In the genomic region with DNA sequence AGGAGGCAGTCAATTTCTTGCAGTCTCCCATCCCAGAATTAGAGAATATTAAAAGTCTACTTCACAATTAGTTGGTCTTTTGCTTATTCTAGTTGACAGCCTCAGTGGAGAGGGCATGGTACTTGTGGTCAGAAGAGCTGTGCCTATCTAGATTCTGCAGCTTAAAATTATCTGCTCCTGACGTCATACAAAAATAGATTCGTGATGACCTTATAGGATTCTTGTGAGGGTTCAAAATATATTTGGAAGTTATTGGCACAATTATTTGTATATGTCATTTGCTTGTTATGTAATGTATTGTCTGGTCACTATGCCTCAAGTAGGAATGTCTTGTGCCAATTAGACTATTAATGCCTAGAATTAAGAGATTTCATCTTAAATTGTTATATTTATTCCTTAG, we compare ENCODE assay signal across 26 cellular contexts.
"Had no signal": no experiment of that assay in that cellular context is flagged by ENCODE, and none has a peak within 500 bp of the region (broad histone marks: within the 10 kb centered on the region; RNA-seq: fewer than 3 reads in every experiment).

No MANE protein-coding gene starts in this region.

- H3K27me3 ChIP-seq: stomach, suprapubic skin, testis, thyroid gland, tibial artery, tibial nerve, transverse colon, upper lobe of left lung, upper lobe of right lung, uterus, vagina had no signal

- H3K27ac ChIP-seq: stomach, suprapubic skin, testis, thoracic aorta, thyroid gland, tibial artery, tibial nerve, transverse colon, upper lobe of left lung, upper lobe of right lung, uterus, vagina had no signal

- H3K4me3 ChIP-seq: stomach, suprapubic skin, testis, thoracic aorta, thyroid gland, tibial artery, tibial nerve, transverse colon, upper lobe of left lung, upper lobe of right lung, uterus, vagina had no signal

- H3K9me3 ChIP-seq: stomach, suprapubic skin, testis, thoracic aorta, thyroid gland, tibial artery, tibial nerve, transverse colon, upper lobe of left lung, upper lobe of right lung, uterus, vagina had no signal

- ATAC-seq: stimulated activated effector memory CD8-positive, alpha-beta T cell treated with anti-CD3 and anti-CD28 coated beads, Interleukin-12 subunit alpha, Interleukin-12 subunit beta, amount 100 ng/mL, for 72 hours; stimulated activated memory B cell treated with anti-CD40 and anti-IgM and Interleukin-4, amounts not matched to agents 10 μg/mL and 1 μg/mL and 100 μg/mL, for 72 hours; stimulated activated naive B cell treated with anti-CD40 and anti-IgM and Interleukin-4, amounts not matched to agents 10 μg/mL and 1 μg/mL and 100 μg/mL, for 72 hours; stimulated activated naive CD8-positive, alpha-beta T cell treated with anti-CD3 and anti-CD28 coated beads, Interleukin-15, amount 100 ng/mL, for 72 hours; stimulated activated naive CD8-positive, alpha-beta T cell treated with anti-CD3 and anti-CD28 coated beads, Interleukin-15, Interleukin-2, amounts not matched to agents 100 U/mL and 50 U/mL, for 24 hours; upper lobe of right lung had no signal

- H3K4me1 ChIP-seq: stomach, suprapubic skin, testis, thyroid gland, tibial artery, tibial nerve, transverse colon, upper lobe of left lung, upper lobe of right lung, uterus, vagina had no signal

- H3K36me3 ChIP-seq: stomach, suprapubic skin, thoracic aorta, thyroid gland, tibial artery, tibial nerve, transverse colon, upper lobe of left lung, upper lobe of right lung, uterus, vagina had no signal

- DNase-seq: stimulated activated CD4-positive, alpha-beta T cell treated with anti-CD3 and anti-CD28 coated beads, Interleukin-2, amount 100 ng/mL, for 48 hours; stimulated activated CD4-positive, alpha-beta T cell treated with anti-CD3 and anti-CD28 coated beads, Interleukin-4, amount 100 ng/mL, for 1 hour; stimulated activated CD4-positive, alpha-beta T cell treated with anti-CD3 and anti-CD28 coated beads, Interleukin-4, amount 100 ng/mL, for 24 hours; stimulated activated CD4-positive, alpha-beta T cell treated with anti-CD3 and anti-CD28 coated beads, Interleukin-4, amount 100 ng/mL, for 4 hours; stimulated activated CD8-positive, alpha-beta memory T cell treated with anti-CD3 and anti-CD28 coated beads, Interleukin-4, amount 100 ng/mL, for 48 hours; stimulated activated naive B cell treated with anti-CD40 and anti-IgM and Interleukin-4, amounts not matched to agents 10 μg/mL and 1 μg/mL and 100 μg/mL, for 72 hours; stimulated activated naive CD4-positive, alpha-beta T cell; stimulated activated naive CD4-positive, alpha-beta T cell treated with Interleukin-2 at 50 U/mL for 16 hours; stimulated activated naive CD8-positive, alpha-beta T cell treated with anti-CD3 and anti-CD28 coated beads, Interleukin-15, amount 100 ng/mL, for 72 hours; stimulated activated naive CD8-positive, alpha-beta T cell treated with anti-CD3 and anti-CD28 coated beads, Interleukin-15, Interleukin-2, amounts not matched to agents 100 U/mL and 50 U/mL, for 24 hours; stomach; substantia nigra; testis; thyroid gland; tibial artery; transverse colon; trophoblast cell; upper lobe of left lung; upper lobe of right lung; uterus had no signal
